Comparison of ENCODE assay signal across 8 cellular contexts in the genomic region with DNA sequence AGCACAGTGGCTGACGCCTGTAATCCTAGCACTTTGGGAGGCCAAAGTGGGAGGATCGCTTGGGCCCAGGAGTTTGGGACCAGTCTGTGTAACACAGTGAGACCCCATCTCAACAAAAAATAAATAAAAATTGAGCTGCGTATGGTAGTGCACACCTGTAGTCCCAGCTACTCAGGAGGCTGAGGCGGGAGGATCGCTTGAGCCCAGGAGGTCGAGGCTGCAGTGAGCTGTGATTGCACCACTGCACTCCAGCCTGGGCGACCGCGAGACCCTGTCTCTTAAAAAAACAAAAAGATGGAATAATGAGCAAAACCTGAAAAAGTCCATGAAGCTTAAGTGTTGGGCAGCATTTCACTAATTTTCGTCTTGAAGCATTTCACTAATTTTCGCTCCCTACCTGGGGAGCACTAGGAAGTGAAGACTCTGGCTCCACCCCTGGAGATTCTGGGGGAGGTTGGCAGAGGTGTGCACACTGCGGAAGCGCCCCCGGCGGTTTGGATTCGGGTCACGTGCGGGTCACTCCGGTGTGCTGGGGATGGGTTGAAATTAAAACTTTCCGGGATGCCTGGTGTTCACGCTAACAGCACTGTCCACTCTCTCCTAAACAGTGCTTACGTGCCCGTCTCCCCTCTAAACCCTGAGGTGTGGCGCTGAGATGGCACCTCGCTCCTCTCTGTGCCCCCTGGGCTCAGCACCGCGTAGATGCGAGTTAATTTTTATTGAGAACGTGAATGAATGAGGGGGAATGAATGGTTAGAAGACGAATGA. TPM values are rescaled to one million over a fixed set of nuclear protein-coding genes. Genes with fewer than 3 reads are reported as not detected.
DNase-seq lines count a peak whose midpoint lies in the region; ATAC-seq and TF ChIP-seq lines count a peak whose summit lies in the region.

No MANE protein-coding gene starts in this region.

- CTCF ChIA-PET in BJ (lab: Yijun Ruan, JAX) = interaction anchor here (0.8 to 2.0 kb wide), 2 partner anchors 17 to 101 kb away, joined by 4 to 10 read pairs; no protein-coding TSS in a partner anchor

- H3K4me1 ChIP-seq in gastroesophageal sphincter (peaks cover 0 to 25% (median 4%) of the 10 kb centered on the region in 3 donors), sigmoid colon (peaks cover 0 to 24% (median 14%) of the 10 kb centered on the region in 4 donors)

- H3K9me3 ChIP-seq in gastroesophageal sphincter (no peaks in the 10 kb centered on the region), sigmoid colon (no peaks in the 10 kb centered on the region)

- TF ChIP-seq POLR2A in gastroesophageal sphincter (IDR thresholded peaks at IDR 0.05) = no peak
- TF ChIP-seq POLR2A in sigmoid colon (IDR thresholded peaks at IDR 0.05) = no peak

- H3K4me3 ChIP-seq in BJ (ENCODE audit: low read depth, low read length) = peak overlapping the region; percentile 99
- H3K4me3 ChIP-seq in gastroesophageal sphincter = peak overlapping the region; percentile 37 to 71
- H3K4me3 ChIP-seq in sigmoid colon = peak overlapping the region; percentile 51 to 83 (median 68)

- H3K36me3 ChIP-seq in BJ (ENCODE audit: control insufficient read depth, insufficient read depth, low read length) (no peaks in the 10 kb centered on the region; the same call in 1 of the 2 replicates), gastroesophageal sphincter (no peaks in the 10 kb centered on the region), sigmoid colon (no peaks in the 10 kb centered on the region)

- ATAC-seq in GM18870 (IDR thresholded peaks at IDR 0.05; ENCODE audit: unreplicated experiment) (peak; percentile 28), HG03354 (IDR thresholded peaks at IDR 0.05; ENCODE audit: poor library complexity, severe bottlenecking, unreplicated experiment) (peak; percentile 13), gastroesophageal sphincter (no peak)

- TF ChIP-seq EP300 in gastroesophageal sphincter (IDR thresholded peaks at IDR 0.05) = no peak
- no peak for TF ChIP-seq EP300 in sigmoid colon (IDR thresholded peaks at IDR 0.05)

- no peak for DNase-seq in BJ (ENCODE audit: low read depth)
- no peak for DNase-seq in sigmoid colon
- no peak for DNase-seq in SIG-M5 (lab: John Stamatoyannopoulos, UW)
- no peak for DNase-seq in A172 (ENCODE audit: low spot score)

- H3K27me3 ChIP-seq in BJ (ENCODE audit: control insufficient read depth, insufficient read depth, low read length) = no peaks in the 10 kb centered on the region
- H3K27me3 ChIP-seq in gastroesophageal sphincter = no peaks in the 10 kb centered on the region
- H3K27me3 ChIP-seq in sigmoid colon = no peaks in the 10 kb centered on the region

- POLR2A ChIA-PET in BJ (lab: Charles Lee) = no interaction called here

- H3K27ac ChIP-seq in VCaP = peak overlapping the region; percentile 81
- H3K27ac ChIP-seq in gastroesophageal sphincter = peak overlapping the region in 3 of 4 donors; percentile 76 to 80 (median 76)
- peak overlapping the region; percentile 67 to 76 (median 74) for H3K27ac ChIP-seq in sigmoid colon

- TF ChIP-seq CTCF in BJ (IDR thresholded peaks at IDR 0.05; ENCODE audit: insufficient read depth, low read depth, low read length) (no peak), VCaP (conservative IDR thresholded peaks at IDR 0.05) (no peak; the same call in 1 of the 2 replicates), gastroesophageal sphincter (IDR thresholded peaks at IDR 0.05) (no peak), sigmoid colon (IDR thresholded peaks at IDR 0.05) (no peak)

- 15 to 30% methylated on average over 7 to 17 of the region's 30 CpGs for WGBS in gastroesophageal sphincter (ENCODE audit: low coverage in 1 of 2), 2 donors
- WGBS in sigmoid colon, 2 donors = 21 to 22% methylated on average over 30 of the region's 30 CpGs

- intact Hi-C loops in sigmoid colon (cut with DNase I) = loop anchor here (1.0 to 2.0 kb wide), 2 partner anchors 20 to 169 kb away; a partner anchor contains a TSS

RNA-seq across cellular contexts. Expression of a gene that starts 0.9 kb away (rescaled TPM):
- polyA plus RNA-seq in BJ (2011; rRNA removed) = 10.8 and 16.1 TPM in 2 replicates
- polyA minus RNA-seq in BJ (2011; rRNA and poly(A)+ RNA removed) = 4.9 and 6.5 TPM in 2 replicates
- total RNA-seq in gastroesophageal sphincter = 10 to 100 TPM in 1 of 4 donors, 1 to 10 TPM in 3; 3.8 to 12.5 (median 8.5) TPM
- total RNA-seq in sigmoid colon = 10 to 100 TPM in 1 of 4 donors, 1 to 10 TPM in 3; 5.4 to 18.0 (median 6.8) TPM
- polyA plus RNA-seq in sigmoid colon = 10 to 100 TPM in 2 of 3 donors, 1 to 10 TPM in 1; 7.2 to 22.9 (median 11.1) TPM
- total RNA-seq in A172 (2014; rRNA removed; shearing (Covaris generic)) = 12.5 and 19.8 TPM in 2 replicates

RNA-seq across cellular contexts. Expression of a gene that starts 20.9 kb away (rescaled TPM):
- 1.6 and 2.5 TPM in 2 replicates for polyA plus RNA-seq in BJ (2011; rRNA removed)
- polyA minus RNA-seq in BJ (2011; rRNA and poly(A)+ RNA removed) = 1.9 and 2.1 TPM in 2 replicates
- total RNA-seq in gastroesophageal sphincter = under 1 TPM in 3 of 4 donors, not detected in 1; 0.16 to 0.74 (median 0.58) TPM
- under 1 TPM; 0.49 to 0.83 (median 0.70) TPM for total RNA-seq in sigmoid colon
- polyA plus RNA-seq in sigmoid colon = 1 to 10 TPM in 1 of 3 donors, under 1 TPM in 2; 0.60 to 2.4 (median 0.69) TPM
- 0.05 and 0.14 TPM in 2 replicates for total RNA-seq in A172 (2014; rRNA removed; shearing (Covaris generic))

RNA-seq across cellular contexts. Expression of a gene that starts 36.5 kb away (rescaled TPM):
- polyA plus RNA-seq in BJ (2011; rRNA removed) = 359 and 527 TPM in 2 replicates
- 202 and 270 TPM in 2 replicates for polyA minus RNA-seq in BJ (2011; rRNA and poly(A)+ RNA removed)
- total RNA-seq in gastroesophageal sphincter = 100 to 1,000 TPM; 317 to 650 (median 402) TPM
- 100 to 1,000 TPM; 419 to 659 (median 577) TPM for total RNA-seq in sigmoid colon
- 1,000 to 10,000 TPM; 1,536 to 1,691 (median 1,674) TPM for polyA plus RNA-seq in sigmoid colon
- 536 and 679 TPM in 2 replicates for total RNA-seq in A172 (2014; rRNA removed; shearing (Covaris generic))

RNA-seq across cellular contexts. Expression of a gene that starts 48.3 kb away (rescaled TPM):
- polyA plus RNA-seq in BJ (2011; rRNA removed) (108 and 143 TPM in 2 replicates), sigmoid colon (10 to 100 TPM; 88.9 to 96.4 (median 91.3) TPM)
- 56.2 and 75.3 TPM in 2 replicates for polyA minus RNA-seq in BJ (2011; rRNA and poly(A)+ RNA removed)
- total RNA-seq in gastroesophageal sphincter (10 to 100 TPM; 47.7 to 70.4 (median 53.2) TPM), sigmoid colon (10 to 100 TPM; 44.8 to 61.7 (median 57.8) TPM)
- total RNA-seq in A172 (2014; rRNA removed; shearing (Covaris generic)) = 31.5 and 41.5 TPM in 2 replicates
